ENCODE assay signal across 18 cellular contexts in the genomic region with DNA sequence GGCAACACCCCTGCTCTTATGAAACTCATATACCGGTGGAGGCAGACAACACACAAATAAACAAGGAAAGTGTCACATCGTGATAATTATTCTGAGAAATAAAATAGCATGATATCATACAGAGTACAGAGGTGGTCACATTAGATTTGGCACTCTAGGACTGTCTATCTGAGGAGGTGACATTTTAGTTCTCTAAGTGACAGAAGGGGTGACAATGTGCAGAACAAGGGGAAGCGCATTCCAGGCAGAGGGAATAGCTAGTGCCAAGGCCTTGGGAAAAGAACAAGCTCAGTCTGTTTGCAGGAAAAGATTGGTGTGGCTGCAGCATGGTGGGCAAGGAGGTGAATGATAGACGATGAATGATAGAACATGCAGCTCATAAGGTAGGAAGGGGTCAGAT. TPM values are rescaled to one million over a fixed set of nuclear protein-coding genes. Genes with fewer than 3 reads are reported as not detected.
DNase-seq lines count a peak whose midpoint lies in the region; ATAC-seq and TF ChIP-seq lines count a peak whose summit lies in the region.
"Had no signal": no experiment of that assay in that cellular context is flagged by ENCODE, and none has a peak within 500 bp of the region (broad histone marks: within the 10 kb centered on the region; RNA-seq: fewer than 3 reads in every experiment).

No MANE protein-coding gene starts in this region.

- TF ChIP-seq CTCF in heart left ventricle (IDR thresholded peaks at IDR 0.05) (no peak), lower lobe of right lung (IDR thresholded peaks at IDR 0.05) (no peak), spleen (IDR thresholded peaks at IDR 0.05 in 8 of 11, conservative IDR thresholded peaks at IDR 0.05 in 3 of 11) (no peak)

- intact Hi-C loops in heart left ventricle (cut with DNase I) (loop anchor here in 3 of 10 donors (5.0 to 10.0 kb wide), 2 partner anchors 228 to 231 kb away; no protein-coding TSS in a partner anchor), right cardiac atrium (cut with DNase I) (loop anchor here in 2 of 4 donors (5.0 kb wide), 2 partner anchors 111 to 116 kb away; no protein-coding TSS in a partner anchor), lower lobe of right lung (cut with DNase I) (loop anchor here (5.0 kb wide), 1 partner anchor 116 kb away; no protein-coding TSS in a partner anchor), spleen (cut with DNase I; ENCODE audit: low total_unique reads) (no loop called here)

- 58 to 65% (median 58%) methylated on average over 4 of the region's 4 CpGs for WGBS in heart left ventricle, 4 donors
- 63% methylated on average over 4 of the region's 4 CpGs for WGBS in right cardiac atrium
- whole genome bisulfite sequencing in spleen, 5 donors = 75 to 91% (median 89%) methylated on average over 4 of the region's 4 CpGs

- peak overlapping the region in 7 of 12 donors; percentile 4 to 55 (median 32) for H3K27ac ChIP-seq in heart left ventricle
- H3K27ac ChIP-seq in right cardiac atrium (ENCODE audit: low read length) = no peak overlapping the region
- peak overlapping the region; percentile 69 for H3K27ac ChIP-seq in lower lobe of right lung
- H3K27ac ChIP-seq in spleen = peak overlapping the region in 5 of 8 donors; percentile 85 to 100 (median 99)
- H3K27ac ChIP-seq: SJSA1 had no signal

- ATAC-seq in heart left ventricle (peak in 3 of 4 donors; percentile 35 to 55 (median 48)), right cardiac atrium (no peak), lower lobe of right lung (no peak), HG02973 (IDR thresholded peaks at IDR 0.05; ENCODE audit: unreplicated experiment) (no peak), GM21528 (IDR thresholded peaks at IDR 0.05; ENCODE audit: low FRiP score, unreplicated experiment) (no peak)

- H3K9me3 ChIP-seq in heart left ventricle (no peaks in the 10 kb centered on the region), right cardiac atrium (ENCODE audit: control insufficient read depth, low read length) (no peaks in the 10 kb centered on the region), lower lobe of right lung (no peaks in the 10 kb centered on the region), spleen (no peaks in the 10 kb centered on the region)
- H3K9me3 ChIP-seq: SJSA1 had no signal

- DNase-seq in heart left ventricle (no peak), right cardiac atrium (no peak), lower lobe of right lung (no peak), spleen (no peak), hypothalamus (lab: John Stamatoyannopoulos, UW) (no peak)
- DNase-seq: GDM1, GOT3, HCEC 1CT, NCI-H1105, NCI-H146, NCI-H226, NCI-H510A treated with DMSO at 0.1 percent for 48 hours, NCI-H748 treated with DMSO at 0.1 percent for 48 hours had no signal

- no peaks in the 10 kb centered on the region for H3K36me3 ChIP-seq in heart left ventricle
- H3K36me3 ChIP-seq in lower lobe of right lung = no peaks in the 10 kb centered on the region
- H3K36me3 ChIP-seq in spleen = no peaks in the 10 kb centered on the region
- H3K36me3 ChIP-seq: SJSA1 had no signal

- no peak overlapping the region for H3K4me3 ChIP-seq in heart left ventricle
- H3K4me3 ChIP-seq in right cardiac atrium (ENCODE audit: low read length) = no peak overlapping the region
- no peak overlapping the region for H3K4me3 ChIP-seq in lower lobe of right lung
- no peak overlapping the region for H3K4me3 ChIP-seq in spleen
- H3K4me3 ChIP-seq: SJSA1 had no signal

- TF ChIP-seq POLR2A in heart left ventricle (IDR thresholded peaks at IDR 0.05) (no peak), spleen (IDR thresholded peaks at IDR 0.05) (no peak)

- H3K27me3 ChIP-seq in heart left ventricle (no peaks in the 10 kb centered on the region), right cardiac atrium (ENCODE audit: control insufficient read depth, insufficient read depth) (no peaks in the 10 kb centered on the region), lower lobe of right lung (ENCODE audit: low read depth) (no peaks in the 10 kb centered on the region), spleen (replicated peaks in 1 of 7) (no peaks in the 10 kb centered on the region)
- H3K27me3 ChIP-seq: SJSA1 had no signal

- peaks cover 0 to 53% (median 18%) of the 10 kb centered on the region in 12 donors for H3K4me1 ChIP-seq in heart left ventricle
- peaks cover 3% of the 10 kb centered on the region for H3K4me1 ChIP-seq in right cardiac atrium (ENCODE audit: control insufficient read depth, insufficient read depth, low read length)
- H3K4me1 ChIP-seq in lower lobe of right lung = peaks cover 43% of the 10 kb centered on the region
- peaks cover 14 to 64% (median 40%) of the 10 kb centered on the region in 6 donors for H3K4me1 ChIP-seq in spleen

RNA-seq across cellular contexts. Expression of a gene that starts 12.7 kb away (rescaled TPM):
- total RNA-seq in heart left ventricle (100 to 1,000 TPM in 1 of 9 donors, 10 to 100 TPM in 7, 1 to 10 TPM in 1; 9.2 to 190 (median 18.4) TPM), right cardiac atrium (10 to 100 TPM in 3 of 4 donors, 1 to 10 TPM in 1; 9.4 to 17.9 (median 13.8) TPM), lower lobe of right lung (81.2 TPM), spleen (100 to 1,000 TPM; 146 to 307 (median 165) TPM)
- polyA plus RNA-seq in heart left ventricle (10 to 100 TPM in 1 of 2 donors, 1 to 10 TPM in 1; 7.5 to 12.2 TPM), right cardiac atrium (11.7 TPM), spleen (100 to 1,000 TPM in 1 of 3 donors, 10 to 100 TPM in 2; 57.9 to 113 (median 59.7) TPM)

RNA-seq across cellular contexts. Expression of a gene that starts 40.1 kb away (rescaled TPM):
- total RNA-seq in heart left ventricle (not detected), right cardiac atrium (not detected), lower lobe of right lung (not detected), spleen (not detected)
- polyA plus RNA-seq in heart left ventricle (not detected), right cardiac atrium (not detected), spleen (not detected)
- total RNA-seq: SJSA1 had no signal
- polyA plus RNA-seq: CD14-positive monocyte, IgD-negative memory B cell had no signal

RNA-seq across cellular contexts. Expression of a gene that starts 53.5 kb away (rescaled TPM):
- 10 to 100 TPM; 17.5 to 41.8 (median 32.4) TPM for total RNA-seq in heart left ventricle
- polyA plus RNA-seq in heart left ventricle = 10 to 100 TPM in 1 of 2 donors, 1 to 10 TPM in 1; 9.3 to 16.1 TPM
- total RNA-seq in right cardiac atrium = 10 to 100 TPM; 22.7 to 32.0 (median 29.8) TPM
- 8.0 TPM for polyA plus RNA-seq in right cardiac atrium
- total RNA-seq in lower lobe of right lung = 33.2 TPM
- total RNA-seq in spleen = 10 to 100 TPM; 23.8 to 34.0 (median 28.2) TPM
- polyA plus RNA-seq in spleen = 1 to 10 TPM; 4.2 to 7.8 (median 4.4) TPM

Comparison
In these comparisons a context has a peak if more than half of its experiments do, and no peak if none do; other contexts are left out.
1. ATAC-seq: peak in heart left ventricle (3 of 4); none in right cardiac atrium (0 of 2), lower lobe of right lung (0 of 2), HG02973 (single experiment) and GM21528 (single experiment).